Comparison of ENCODE assay signal across 29 cellular contexts in genomic region chrX:128929281-128930057, GRCh38.
A peak's percentile ranks its signal among the peaks of the same experiment; 100 is the strongest.
DNase-seq lines count a peak whose midpoint lies in the region; ATAC-seq and TF ChIP-seq lines count a peak whose summit lies in the region.
"Had no signal": no experiment of that assay in that cellular context is flagged by ENCODE, and none has a peak within 500 bp of the region (broad histone marks: within the 10 kb centered on the region; RNA-seq: fewer than 3 reads in every experiment).

No MANE protein-coding gene starts in this region.

- no peaks in the 10 kb centered on the region for H3K36me3 ChIP-seq in PC-3 (ENCODE audit: low read depth, low read length)
- H3K36me3 ChIP-seq in right lobe of liver = no peaks in the 10 kb centered on the region
- H3K36me3 ChIP-seq in upper lobe of right lung = no peaks in the 10 kb centered on the region
- H3K36me3 ChIP-seq: vagina had no signal

- no peak overlapping the region for H3K27ac Mint-ChIP-seq in osteocyte (ENCODE audit: unreplicated experiment)
- H3K27ac Mint-ChIP-seq: activated CD4-positive, alpha-beta memory T cell treated with anti-CD3 and anti-CD28 coated beads for 36 hours; activated naive CD4-positive, alpha-beta T cell treated with anti-CD3 and anti-CD28 coated beads, Interleukin-2, amount 10 ng/mL, durations not matched to agents 7 days and 5 days; activated T-helper 1 cell treated with anti-CD3 and anti-CD28 coated beads, Interleukin-12 subunit alpha, Interleukin-12 subunit beta, Interleukin-2, Interleukin-4 antibody, amounts not matched to agents 30 ng/mL and 10 ng/mL and 1 ng/mL, durations not matched to agents 14 hours and 24 hours and 36 hours; CD14-positive monocyte; effector memory CD8-positive, alpha-beta T cell; GM23338; stimulated activated naive B cell treated with anti-CD40 and anti-IgM and Interleukin-4, amounts not matched to agents 10 μg/mL and 1 μg/mL and 100 μg/mL, for 72 hours; T-helper 1 cell treated with Interleukin-12 subunit alpha and Interleukin-12 subunit beta and Interleukin-4 antibody, amounts not matched to agents 30 μg/mL and 1 μg/mL, for 36 hours had no signal

- no peaks in the 10 kb centered on the region for H3K4me1 Mint-ChIP-seq in osteocyte (ENCODE audit: unreplicated experiment)
- H3K4me1 Mint-ChIP-seq: activated naive CD4-positive, alpha-beta T cell treated with anti-CD3 and anti-CD28 coated beads, Interleukin-2, amount 10 ng/mL, durations not matched to agents 7 days and 5 days; CD14-positive monocyte; GM23338; stimulated activated naive B cell treated with anti-CD40 and anti-IgM and Interleukin-4, amounts not matched to agents 10 μg/mL and 1 μg/mL and 100 μg/mL, for 72 hours had no signal

- no peak overlapping the region for H3K27ac ChIP-seq in PC-3 (ENCODE audit: low read length)
- H3K27ac ChIP-seq in right lobe of liver = no peak overlapping the region
- no peak overlapping the region for H3K27ac ChIP-seq in RWPE1
- H3K27ac ChIP-seq in upper lobe of right lung = no peak overlapping the region
- H3K27ac ChIP-seq: coronary artery, HL-60, SK-N-MC, testis, vagina had no signal

- H3K9me3 ChIP-seq in PC-3 (ENCODE audit: low read length) = no peaks in the 10 kb centered on the region
- no peaks in the 10 kb centered on the region for H3K9me3 ChIP-seq in right lobe of liver
- H3K9me3 ChIP-seq in upper lobe of right lung = no peaks in the 10 kb centered on the region
- H3K9me3 ChIP-seq: testis, vagina had no signal

- H3K27me3 ChIP-seq in PC-3 (ENCODE audit: low read length) (no peaks in the 10 kb centered on the region), right lobe of liver (no peaks in the 10 kb centered on the region), upper lobe of right lung (no peaks in the 10 kb centered on the region)
- H3K27me3 ChIP-seq: testis, vagina had no signal

- H3K4me1 ChIP-seq in PC-3 (ENCODE audit: insufficient read depth, low read length) (no peaks in the 10 kb centered on the region), right lobe of liver (peaks cover 0 to 14% (median 6%) of the 10 kb centered on the region in 4 donors), upper lobe of right lung (no peaks in the 10 kb centered on the region)
- H3K4me1 ChIP-seq: testis, vagina had no signal

- no peak overlapping the region for H3K9ac ChIP-seq in PC-3 (ENCODE audit: low read length)

- DNase-seq in DMS53 (lab: John Stamatoyannopoulos, UW) (peak; percentile 76), NCI-H146 treated with DMSO at 0.1 percent for 48 hours (lab: John Stamatoyannopoulos, UW; ENCODE audit: unreplicated experiment) (peak; percentile 51), PC-3 (peak; percentile 5), right lobe of liver (peak in 1 of 3 donors; percentile 61), RWPE1 (ENCODE audit: low spot score) (no peak), upper lobe of right lung (no peak), dedifferentiated amniotic fluid mesenchymal stem cell (ENCODE audit: extremely low spot score) (no peak), osteocyte (ENCODE audit: extremely low spot score, unreplicated experiment) (no peak)
- DNase-seq: activated CD4-positive, alpha-beta memory T cell treated with anti-CD3 and anti-CD28 coated beads for 36 hours; activated CD8-positive, alpha-beta memory T cell treated with anti-CD3 and anti-CD28 coated beads, Interleukin-2, amount 50 U/mL, for 4 hours; activated naive CD4-positive, alpha-beta T cell treated with anti-CD3 and anti-CD28 coated beads, Interleukin-2, amount 10 ng/mL, durations not matched to agents 7 days and 5 days; amygdala; effector memory CD8-positive, alpha-beta T cell; erythroblast; head of caudate nucleus; NCI-H524 treated with DMSO at 0.1 percent for 48 hours; RPMI8226; stimulated activated naive B cell treated with anti-CD40 and anti-IgM and Interleukin-4, amounts not matched to agents 10 μg/mL and 1 μg/mL and 100 μg/mL, for 72 hours; testis had no signal

- H4K20me1 ChIP-seq in PC-3 (ENCODE audit: low read length) = no peaks in the 10 kb centered on the region

- no peak for TF ChIP-seq POLR2A in right lobe of liver (IDR thresholded peaks at IDR 0.05)

- peak; percentile 13; the same call in 1 of the 2 replicates for ATAC-seq in PC-3
- ATAC-seq in right lobe of liver = peak; percentile 88 to 99 (median 92)
- no peak for ATAC-seq in upper lobe of right lung
- ATAC-seq: activated CD4-positive, CD25-positive, alpha-beta regulatory T cell treated with anti-CD3 and anti-CD28 coated beads, Interleukin-2, amount 50 U/mL, for 24 hours; effector memory CD8-positive, alpha-beta T cell; GM23338; stimulated activated naive B cell treated with anti-CD40 and anti-IgM and Interleukin-4, amounts not matched to agents 10 μg/mL and 1 μg/mL and 100 μg/mL, for 72 hours had no signal

- no peak overlapping the region for H3K4me3 Mint-ChIP-seq in osteocyte (ENCODE audit: unreplicated experiment)
- H3K4me3 Mint-ChIP-seq: activated CD4-positive, alpha-beta memory T cell treated with anti-CD3 and anti-CD28 coated beads for 36 hours; activated naive CD4-positive, alpha-beta T cell treated with anti-CD3 and anti-CD28 coated beads, Interleukin-2, amount 10 ng/mL, durations not matched to agents 7 days and 5 days; activated T-helper 1 cell treated with anti-CD3 and anti-CD28 coated beads, Interleukin-12 subunit alpha, Interleukin-12 subunit beta, Interleukin-2, Interleukin-4 antibody, amounts not matched to agents 30 ng/mL and 10 ng/mL and 1 ng/mL, durations not matched to agents 14 hours and 24 hours and 36 hours; CD14-positive monocyte; effector memory CD8-positive, alpha-beta T cell; GM23338; neural crest cell; stimulated activated naive B cell treated with anti-CD40 and anti-IgM and Interleukin-4, amounts not matched to agents 10 μg/mL and 1 μg/mL and 100 μg/mL, for 72 hours; T-helper 1 cell treated with Interleukin-12 subunit alpha and Interleukin-12 subunit beta and Interleukin-4 antibody, amounts not matched to agents 30 μg/mL and 1 μg/mL, for 36 hours had no signal

- H3K4me2 ChIP-seq in PC-3 (ENCODE audit: low read length) = no peak overlapping the region
- H3K4me2 ChIP-seq: GM23338 had no signal

- CTCF ChIA-PET in PC-3 (lab: Charles Lee) (no interaction called here), RWPE1 (lab: Yijun Ruan, JAX) (no interaction called here)

- POLR2A ChIA-PET in PC-3 (lab: Charles Lee; ENCODE audit: unreplicated experiment) = no interaction called here
- POLR2A ChIA-PET in RWPE1 (lab: Yijun Ruan, JAX; ENCODE audit: low non-redundant PET) = no interaction called here

- peaks cover 11% of the 10 kb centered on the region for H3K9me3 Mint-ChIP-seq in osteocyte (ENCODE audit: unreplicated experiment)
- H3K9me3 Mint-ChIP-seq: activated CD4-positive, alpha-beta memory T cell treated with anti-CD3 and anti-CD28 coated beads for 36 hours; activated naive CD4-positive, alpha-beta T cell treated with anti-CD3 and anti-CD28 coated beads, Interleukin-2, amount 10 ng/mL, durations not matched to agents 7 days and 5 days; T-helper 1 cell treated with Interleukin-12 subunit alpha and Interleukin-12 subunit beta and Interleukin-4 antibody, amounts not matched to agents 30 μg/mL and 1 μg/mL, for 36 hours had no signal

- H3F3A ChIP-seq in PC-3 (ENCODE audit: low read length, unreplicated experiment) = no peaks in the 10 kb centered on the region

- H3K36me3 Mint-ChIP-seq in osteocyte (ENCODE audit: unreplicated experiment) = no peaks in the 10 kb centered on the region
- H3K36me3 Mint-ChIP-seq: activated CD4-positive, alpha-beta memory T cell treated with anti-CD3 and anti-CD28 coated beads for 36 hours; activated naive CD4-positive, alpha-beta T cell treated with anti-CD3 and anti-CD28 coated beads, Interleukin-2, amount 10 ng/mL, durations not matched to agents 7 days and 5 days; CD14-positive monocyte; stimulated activated naive B cell treated with anti-CD40 and anti-IgM and Interleukin-4, amounts not matched to agents 10 μg/mL and 1 μg/mL and 100 μg/mL, for 72 hours had no signal

- no peaks in the 10 kb centered on the region for H3K27me3 Mint-ChIP-seq in osteocyte (ENCODE audit: unreplicated experiment)
- H3K27me3 Mint-ChIP-seq: activated CD4-positive, alpha-beta memory T cell treated with anti-CD3 and anti-CD28 coated beads for 36 hours; activated naive CD4-positive, alpha-beta T cell treated with anti-CD3 and anti-CD28 coated beads, Interleukin-2, amount 10 ng/mL, durations not matched to agents 7 days and 5 days; effector memory CD8-positive, alpha-beta T cell; stimulated activated naive B cell treated with anti-CD40 and anti-IgM and Interleukin-4, amounts not matched to agents 10 μg/mL and 1 μg/mL and 100 μg/mL, for 72 hours had no signal

- H2AFZ ChIP-seq in PC-3 (ENCODE audit: low read length) = no peak overlapping the region
- H2AFZ ChIP-seq: GM23338 had no signal

- no peak overlapping the region for H3K4me3 ChIP-seq in PC-3 (ENCODE audit: low read length)
- no peak overlapping the region for H3K4me3 ChIP-seq in right lobe of liver
- no peak overlapping the region for H3K4me3 ChIP-seq in upper lobe of right lung
- H3K4me3 ChIP-seq: coronary artery, GM23338, SK-N-MC, testis, vagina had no signal

- TF ChIP-seq CTCF in PC-3 (conservative IDR thresholded peaks at IDR 0.05; ENCODE audit: low read depth, low read length) = no peak
- TF ChIP-seq CTCF in right lobe of liver (IDR thresholded peaks at IDR 0.05) = no peak
- no peak for TF ChIP-seq CTCF in RWPE1 (conservative IDR thresholded peaks at IDR 0.05; ENCODE audit: low read depth)
- TF ChIP-seq CTCF in upper lobe of right lung (IDR thresholded peaks at IDR 0.05) = no peak
- TF ChIP-seq CTCF in osteocyte (IDR thresholded peaks at IDR 0.05) = no peak

- intact Hi-C loops in PC-3 (cut with micrococcal nuclease) (no loop called here), right lobe of liver (cut with DNase I) (no loop called here), upper lobe of right lung (cut with DNase I) (no loop called here)

- H3K9me2 ChIP-seq in PC-3 (replicated peaks; ENCODE audit: low read length) = no peaks in the 10 kb centered on the region

- no peaks in the 10 kb centered on the region for H3K79me2 ChIP-seq in PC-3 (ENCODE audit: low read length)

- no TSS peak for BruUV-seq in PC-3 (replicated peaks; lab: Mats Ljungman, UMichigan)

- 40% methylated on average over 3 of the region's 3 CpGs for WGBS in right lobe of liver (ENCODE audit: insufficient coverage, low coverage, low lambda C conversion rate, missing lambda C conversion rate)

Comparison
In these comparisons a context has a peak if more than half of its experiments do, and no peak if none do; other contexts are left out.
1. DNase-seq: peak in DMS53 (single experiment), NCI-H146 treated with DMSO at 0.1 percent for 48 hours (single experiment) and PC-3 (single experiment); none in RWPE1 (single experiment), upper lobe of right lung (single experiment), dedifferentiated amniotic fluid mesenchymal stem cell (single experiment) and osteocyte (single experiment).